ENCODE assay signal across 8 cellular contexts in the genomic region with DNA sequence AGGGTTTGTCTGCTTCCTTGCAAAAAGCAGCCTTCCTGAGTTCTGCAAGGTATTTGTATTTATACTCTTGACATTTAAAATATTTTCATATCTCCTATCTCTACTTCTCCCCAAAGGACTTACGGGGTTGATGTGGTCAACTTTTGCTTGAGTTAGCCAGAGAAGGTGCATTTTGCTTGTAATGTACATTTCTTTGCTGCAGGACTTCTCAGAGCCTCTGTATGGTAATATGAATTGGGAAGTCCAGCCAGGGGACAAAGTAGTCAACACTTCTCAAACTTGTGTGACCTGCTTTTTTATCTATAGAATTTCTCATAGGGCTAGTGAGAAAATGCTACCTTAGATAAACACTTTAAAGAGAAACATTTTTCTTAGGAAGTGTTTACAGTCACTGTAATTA.
"Had no signal": no experiment of that assay in that cellular context is flagged by ENCODE, and none has a peak within 500 bp of the region (broad histone marks: within the 10 kb centered on the region; RNA-seq: fewer than 3 reads in every experiment).

No MANE protein-coding gene starts in this region.

- DNase-seq: GDM1, GF-D8 had no signal

- FAIRE-seq: G401.6, GM12878, GM12891, GM12892, GM18507, GM19239 had no signal

- H3K4me3 ChIP-seq: GM12878 had no signal

- ATAC-seq: GM12878 had no signal
